ENCODE assay signal across 1 cellular context in the genomic region with DNA sequence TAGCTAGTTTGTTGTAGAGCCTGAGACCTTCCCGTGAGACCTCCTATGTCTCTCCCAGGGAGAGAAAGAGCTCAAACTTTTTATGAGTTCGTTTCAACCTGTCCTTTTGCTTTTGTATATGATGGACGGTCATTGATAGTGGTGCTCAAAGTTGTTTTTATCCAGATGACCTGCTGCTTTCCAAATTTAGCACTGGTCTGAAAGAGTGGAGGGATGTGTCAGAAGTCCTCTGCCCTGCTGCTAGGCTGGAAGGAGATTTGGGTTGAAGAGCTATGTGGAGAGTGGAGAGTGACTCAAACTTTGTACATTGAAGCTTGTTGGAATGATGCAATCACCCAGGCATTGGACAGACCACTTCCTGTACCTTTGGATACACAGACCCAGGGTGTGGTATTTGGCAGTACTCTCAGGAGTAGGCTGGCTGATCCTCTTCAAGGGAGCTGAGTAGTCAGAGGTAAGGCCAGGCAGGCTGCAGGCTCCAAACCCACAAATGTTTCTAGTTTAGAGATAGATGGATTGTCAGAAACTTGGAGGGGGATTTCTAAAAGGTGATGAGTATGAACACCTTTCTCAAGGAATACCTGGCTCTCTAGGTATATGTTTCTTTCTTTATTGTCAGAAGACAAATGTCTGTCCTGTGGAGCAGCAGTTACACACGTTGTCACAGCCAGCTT.
TF ChIP-seq lines count a peak whose summit lies in the region.

No MANE protein-coding gene starts in this region.

TF ChIP-seq in HepG2, 621 proteins besides CTCF, POLR2A, EP300 and RAD21 (continued from another document and continues in another):
- TF ChIP-seq, protein P1, sequence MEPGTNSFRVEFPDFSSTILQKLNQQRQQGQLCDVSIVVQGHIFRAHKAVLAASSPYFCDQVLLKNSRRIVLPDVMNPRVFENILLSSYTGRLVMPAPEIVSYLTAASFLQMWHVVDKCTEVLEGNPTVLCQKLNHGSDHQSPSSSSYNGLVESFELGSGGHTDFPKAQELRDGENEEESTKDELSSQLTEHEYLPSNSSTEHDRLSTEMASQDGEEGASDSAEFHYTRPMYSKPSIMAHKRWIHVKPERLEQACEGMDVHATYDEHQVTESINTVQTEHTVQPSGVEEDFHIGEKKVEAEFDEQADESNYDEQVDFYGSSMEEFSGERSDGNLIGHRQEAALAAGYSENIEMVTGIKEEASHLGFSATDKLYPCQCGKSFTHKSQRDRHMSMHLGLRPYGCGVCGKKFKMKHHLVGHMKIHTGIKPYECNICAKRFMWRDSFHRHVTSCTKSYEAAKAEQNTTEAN (CRISPR knock-in tag; conservative IDR thresholded peaks at IDR 0.05): no peak
- TF ChIP-seq BHLHE40 (IDR thresholded peaks at IDR 0.05; ENCODE audit: low read length) (no peak), ATAD3A (CRISPR knock-in tag; IDR thresholded peaks at IDR 0.05) (no peak), ZNF549 (CRISPR knock-in tag; IDR thresholded peaks at IDR 0.05) (no peak), MAX (IDR thresholded peaks at IDR 0.05) (no peak), AFF4 (CRISPR knock-in tag; IDR thresholded peaks at IDR 0.05) (no peak), POGZ (CRISPR knock-in tag; IDR thresholded peaks at IDR 0.05) (no peak), ZNF709 (CRISPR knock-in tag; IDR thresholded peaks at IDR 0.05) (no peak), HOXD1 (CRISPR knock-in tag; IDR thresholded peaks at IDR 0.05) (no peak), ZNF343 (CRISPR knock-in tag; IDR thresholded peaks at IDR 0.05) (no peak), ZNF660 (CRISPR knock-in tag; IDR thresholded peaks at IDR 0.05; ENCODE audit: borderline replicate concordance, low read depth) (no peak), ZFYVE20 (CRISPR knock-in tag; IDR thresholded peaks at IDR 0.05; ENCODE audit: borderline replicate concordance, low read depth) (no peak), SAP130 (CRISPR knock-in tag; IDR thresholded peaks at IDR 0.05; ENCODE audit: low read depth) (peak; percentile 62), ZNF510 (CRISPR knock-in tag; IDR thresholded peaks at IDR 0.05; ENCODE audit: low read depth) (no peak), ZBTB7B (CRISPR knock-in tag; IDR thresholded peaks at IDR 0.05) (peak; percentile 39; the same call in 1 of the 2 replicates), ATF2 (CRISPR knock-in tag; IDR thresholded peaks at IDR 0.05) (peak; percentile 85), HMG20B (CRISPR knock-in tag; conservative IDR thresholded peaks at IDR 0.05) (no peak), ZNF577 (CRISPR knock-in tag; IDR thresholded peaks at IDR 0.05; ENCODE audit: borderline replicate concordance, low read depth) (no peak), PRDM15 (CRISPR knock-in tag; IDR thresholded peaks at IDR 0.05) (no peak), GZF1 (CRISPR knock-in tag; IDR thresholded peaks at IDR 0.05) (no peak), DR1 (CRISPR knock-in tag; IDR thresholded peaks at IDR 0.05) (no peak), ZNF441 (CRISPR knock-in tag; IDR thresholded peaks at IDR 0.05; ENCODE audit: borderline replicate concordance) (no peak), ZNF296 (CRISPR knock-in tag; conservative IDR thresholded peaks at IDR 0.05) (no peak), ZNF83 (CRISPR knock-in tag; IDR thresholded peaks at IDR 0.05; ENCODE audit: borderline replicate concordance) (no peak), ZFP37 (CRISPR knock-in tag; IDR thresholded peaks at IDR 0.05; ENCODE audit: borderline replicate concordance) (no peak), FOXA1 (IDR thresholded peaks at IDR 0.05) (no peak), FOXA1 (CRISPR knock-in tag; IDR thresholded peaks at IDR 0.05) (no peak), MLLT10 (CRISPR knock-in tag; IDR thresholded peaks at IDR 0.05) (no peak), ZNF563 (CRISPR knock-in tag; IDR thresholded peaks at IDR 0.05) (no peak), ONECUT2 (CRISPR knock-in tag; IDR thresholded peaks at IDR 0.05) (no peak), ZNF34 (CRISPR knock-in tag; IDR thresholded peaks at IDR 0.05; ENCODE audit: borderline replicate concordance) (no peak), CBFB (CRISPR knock-in tag; IDR thresholded peaks at IDR 0.05) (no peak), KLF11 (CRISPR knock-in tag; IDR thresholded peaks at IDR 0.05) (no peak), ZFP90 (CRISPR knock-in tag; IDR thresholded peaks at IDR 0.05; ENCODE audit: borderline replicate concordance) (no peak), KLF16 (CRISPR knock-in tag; IDR thresholded peaks at IDR 0.05) (no peak), ZSCAN5A (CRISPR knock-in tag; IDR thresholded peaks at IDR 0.05; ENCODE audit: borderline replicate concordance) (no peak), ZNF605 (CRISPR knock-in tag; IDR thresholded peaks at IDR 0.05) (0 out of 2 replicates have a peak, but pooled peaks have one; percentile 24), XRCC5 (optimal IDR thresholded peaks at IDR 0.05; ENCODE audit: low read length) (peak; percentile 45), RFX5 (IDR thresholded peaks at IDR 0.05; ENCODE audit: low read depth, low read length) (no peak), SP2 (CRISPR knock-in tag; IDR thresholded peaks at IDR 0.05) (no peak), TRIM24 (CRISPR knock-in tag; IDR thresholded peaks at IDR 0.05) (no peak), RCOR2 (CRISPR knock-in tag; IDR thresholded peaks at IDR 0.05) (peak; percentile 50; the same call in 1 of the 2 replicates), ZNF33B (CRISPR knock-in tag; IDR thresholded peaks at IDR 0.05) (no peak)
- TF ChIP-seq, protein P2, sequence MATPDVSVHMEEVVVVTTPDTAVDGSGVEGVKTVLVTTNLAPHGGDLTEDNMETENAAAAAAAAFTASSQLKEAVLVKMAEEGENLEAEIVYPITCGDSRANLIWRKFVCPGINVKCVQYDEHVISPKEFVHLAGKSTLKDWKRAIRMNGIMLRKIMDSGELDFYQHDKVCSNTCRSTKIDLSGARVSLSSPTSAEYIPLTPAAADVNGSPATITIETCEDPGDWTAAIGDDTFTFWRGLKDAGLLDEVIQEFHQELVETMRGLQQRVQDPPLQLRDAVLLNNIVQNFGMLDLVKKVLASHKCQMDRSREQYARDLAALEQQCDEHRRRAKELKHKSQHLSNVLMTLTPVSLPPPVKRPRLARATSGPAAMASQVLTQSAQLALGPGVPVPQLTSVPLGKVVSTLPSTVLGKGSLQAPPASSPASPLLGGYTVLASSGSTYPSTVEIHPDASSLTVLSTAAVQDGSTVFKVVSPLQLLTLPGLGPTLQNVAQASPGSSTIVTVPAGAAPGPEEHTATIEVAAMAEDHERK (CRISPR knock-in tag; IDR thresholded peaks at IDR 0.05; ENCODE audit: low read depth): no peak
- TF ChIP-seq, protein P3, sequence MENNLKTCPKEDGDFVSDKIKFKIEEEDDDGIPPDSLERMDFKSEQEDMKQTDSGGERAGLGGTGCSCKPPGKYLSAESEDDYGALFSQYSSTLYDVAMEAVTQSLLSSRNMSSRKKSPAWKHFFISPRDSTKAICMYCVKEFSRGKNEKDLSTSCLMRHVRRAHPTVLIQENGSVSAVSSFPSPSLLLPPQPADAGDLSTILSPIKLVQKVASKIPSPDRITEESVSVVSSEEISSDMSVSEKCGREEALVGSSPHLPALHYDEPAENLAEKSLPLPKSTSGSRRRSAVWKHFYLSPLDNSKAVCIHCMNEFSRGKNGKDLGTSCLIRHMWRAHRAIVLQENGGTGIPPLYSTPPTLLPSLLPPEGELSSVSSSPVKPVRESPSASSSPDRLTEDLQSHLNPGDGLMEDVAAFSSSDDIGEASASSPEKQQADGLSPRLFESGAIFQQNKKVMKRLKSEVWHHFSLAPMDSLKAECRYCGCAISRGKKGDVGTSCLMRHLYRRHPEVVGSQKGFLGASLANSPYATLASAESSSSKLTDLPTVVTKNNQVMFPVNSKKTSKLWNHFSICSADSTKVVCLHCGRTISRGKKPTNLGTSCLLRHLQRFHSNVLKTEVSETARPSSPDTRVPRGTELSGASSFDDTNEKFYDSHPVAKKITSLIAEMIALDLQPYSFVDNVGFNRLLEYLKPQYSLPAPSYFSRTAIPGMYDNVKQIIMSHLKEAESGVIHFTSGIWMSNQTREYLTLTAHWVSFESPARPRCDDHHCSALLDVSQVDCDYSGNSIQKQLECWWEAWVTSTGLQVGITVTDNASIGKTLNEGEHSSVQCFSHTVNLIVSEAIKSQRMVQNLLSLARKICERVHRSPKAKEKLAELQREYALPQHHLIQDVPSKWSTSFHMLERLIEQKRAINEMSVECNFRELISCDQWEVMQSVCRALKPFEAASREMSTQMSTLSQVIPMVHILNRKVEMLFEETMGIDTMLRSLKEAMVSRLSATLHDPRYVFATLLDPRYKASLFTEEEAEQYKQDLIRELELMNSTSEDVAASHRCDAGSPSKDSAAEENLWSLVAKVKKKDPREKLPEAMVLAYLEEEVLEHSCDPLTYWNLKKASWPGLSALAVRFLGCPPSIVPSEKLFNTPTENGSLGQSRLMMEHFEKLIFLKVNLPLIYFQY (CRISPR knock-in tag; IDR thresholded peaks at IDR 0.05; ENCODE audit: borderline replicate concordance): no peak
- TF ChIP-seq, protein P4, sequence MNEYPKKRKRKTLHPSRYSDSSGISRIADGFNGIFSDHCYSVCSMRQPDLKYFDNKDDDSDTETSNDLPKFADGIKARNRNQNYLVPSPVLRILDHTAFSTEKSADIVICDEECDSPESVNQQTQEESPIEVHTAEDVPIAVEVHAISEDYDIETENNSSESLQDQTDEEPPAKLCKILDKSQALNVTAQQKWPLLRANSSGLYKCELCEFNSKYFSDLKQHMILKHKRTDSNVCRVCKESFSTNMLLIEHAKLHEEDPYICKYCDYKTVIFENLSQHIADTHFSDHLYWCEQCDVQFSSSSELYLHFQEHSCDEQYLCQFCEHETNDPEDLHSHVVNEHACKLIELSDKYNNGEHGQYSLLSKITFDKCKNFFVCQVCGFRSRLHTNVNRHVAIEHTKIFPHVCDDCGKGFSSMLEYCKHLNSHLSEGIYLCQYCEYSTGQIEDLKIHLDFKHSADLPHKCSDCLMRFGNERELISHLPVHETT (CRISPR knock-in tag; conservative IDR thresholded peaks at IDR 0.05): no peak
